2 cellular contexts compared by ENCODE assay signal in genomic region chr10:86954681-86955500, GRCh38.
TF ChIP-seq lines count a peak whose summit lies in the region.

No MANE protein-coding gene starts in this region.

TF ChIP-seq in liver, 16 proteins besides CTCF, POLR2A, EP300 and RAD21:
- TF ChIP-seq ZBTB33 (IDR thresholded peaks at IDR 0.05), result no peak
- no peak for TF ChIP-seq GABPA (IDR thresholded peaks at IDR 0.05 in 1 of 2, conservative IDR thresholded peaks at IDR 0.05 in 1 of 2)
- no peak for TF ChIP-seq FOXA1 (IDR thresholded peaks at IDR 0.05)
- no peak for TF ChIP-seq EGR1 (IDR thresholded peaks at IDR 0.05; ENCODE audit: low read depth in 2 of 2)
- TF ChIP-seq ATF3 (IDR thresholded peaks at IDR 0.05), result no peak
- no peak for TF ChIP-seq REST (IDR thresholded peaks at IDR 0.05)
- TF ChIP-seq YY1 (IDR thresholded peaks at IDR 0.05), result no peak
- TF ChIP-seq NR2F2 (IDR thresholded peaks at IDR 0.05), result no peak
- TF ChIP-seq HNF4G (IDR thresholded peaks at IDR 0.05), result no peak
- no peak for TF ChIP-seq JUND (IDR thresholded peaks at IDR 0.05)
- TF ChIP-seq RXRA (IDR thresholded peaks at IDR 0.05), result no peak
- TF ChIP-seq TAF1 (conservative IDR thresholded peaks at IDR 0.05), result no peak
- no peak for TF ChIP-seq FOXA2 (IDR thresholded peaks at IDR 0.05)
- no peak for TF ChIP-seq SP1 (IDR thresholded peaks at IDR 0.05)
- no peak for TF ChIP-seq HNF4A (conservative IDR thresholded peaks at IDR 0.05)
- no peak for TF ChIP-seq MAX (IDR thresholded peaks at IDR 0.05)

TF ChIP-seq in SK-N-SH, 30 proteins besides CTCF, POLR2A, EP300 and RAD21 (continued from another document):
- TF ChIP-seq MAX (IDR thresholded peaks at IDR 0.05; ENCODE audit: low read depth) (no peak), REST (IDR thresholded peaks at IDR 0.05; ENCODE audit: low read depth, low read length) (no peak)
